In the genomic region with DNA sequence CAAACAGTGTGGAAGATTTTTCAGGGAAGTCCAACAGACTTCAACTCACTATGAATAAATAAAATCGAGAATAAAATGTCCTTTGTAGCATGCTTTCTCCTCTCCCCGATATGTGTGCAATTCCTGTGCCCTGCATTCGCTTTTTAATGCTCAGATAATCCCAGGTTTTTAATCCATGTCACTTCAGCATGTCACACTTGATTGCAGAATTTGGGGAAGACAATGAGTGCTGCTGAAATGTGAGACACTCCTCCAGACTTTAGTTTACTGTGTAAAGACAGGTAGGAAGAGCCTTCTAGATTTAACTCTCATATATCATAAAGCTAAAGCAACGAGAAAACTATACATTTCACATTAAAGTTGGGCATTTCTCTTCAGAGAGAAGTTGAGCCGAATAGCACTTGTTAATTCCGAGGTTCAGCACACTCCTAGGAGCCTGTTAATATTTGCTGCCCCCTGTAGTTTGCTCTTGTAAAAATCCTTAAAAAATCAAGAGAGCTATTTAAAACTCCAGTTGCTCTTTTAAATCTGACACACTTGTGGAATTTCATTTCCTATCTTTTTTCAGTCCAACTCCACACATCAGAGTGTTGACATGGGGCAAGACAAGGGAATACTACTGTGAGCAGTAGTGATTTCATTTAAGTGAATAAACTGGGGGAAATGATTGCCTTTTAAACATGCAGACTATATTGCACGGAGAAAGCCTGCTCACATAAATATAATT, we compare ENCODE assay signal across 9 cellular contexts.
A peak's percentile ranks its signal among the peaks of the same experiment; 100 is the strongest.
DNase-seq lines count a peak whose midpoint lies in the region; ATAC-seq and TF ChIP-seq lines count a peak whose summit lies in the region.
"Had no signal": no experiment of that assay in that cellular context is flagged by ENCODE, and none has a peak within 500 bp of the region (broad histone marks: within the 10 kb centered on the region; RNA-seq: fewer than 3 reads in every experiment).

No MANE protein-coding gene starts in this region.

- no peak overlapping the region for H3K27ac ChIP-seq in gastroesophageal sphincter
- H3K27ac ChIP-seq: epithelial cell of prostate had no signal

- 11 to 20% methylated on average over 7 of the region's 7 CpGs for WGBS in gastroesophageal sphincter (ENCODE audit: low coverage in 1 of 2), 2 donors

- H3K36me3 ChIP-seq in gastroesophageal sphincter, result no peaks in the 10 kb centered on the region

- H3K4me3 ChIP-seq in LNCaP clone FGC (ENCODE audit: low read depth, low read length), result no peak overlapping the region
- no peak overlapping the region for H3K4me3 ChIP-seq in gastroesophageal sphincter

- no peak for TF ChIP-seq EP300 in gastroesophageal sphincter (IDR thresholded peaks at IDR 0.05)

- no peaks in the 10 kb centered on the region for H3K27me3 ChIP-seq in gastroesophageal sphincter

- DNase-seq in D341Med (ENCODE audit: low spot score) (peak; percentile 52), LNCaP clone FGC (ENCODE audit: low read depth) (peak; percentile 8), SK-N-DZ (ENCODE audit: low spot score) (peak; percentile 4), retina (peak; percentile 49), islet precursor cell (no peak), NCI-H187 treated with DMSO at 0.1 percent for 48 hours (lab: John Stamatoyannopoulos, UW) (no peak), HCEC 1CT (no peak)

- no peaks in the 10 kb centered on the region for H3K9me3 ChIP-seq in gastroesophageal sphincter

- TF ChIP-seq CTCF in LNCaP clone FGC (IDR thresholded peaks at IDR 0.05; ENCODE audit: control insufficient read depth, extremely low read depth, insufficient read depth) (peak; percentile 59), gastroesophageal sphincter (IDR thresholded peaks at IDR 0.05) (peak; percentile 33 to 60 (median 50))

- ATAC-seq in gastroesophageal sphincter, result no peak

- peaks cover 0 to 9% (median 0%) of the 10 kb centered on the region in 3 donors for H3K4me1 ChIP-seq in gastroesophageal sphincter

- TF ChIP-seq POLR2A in gastroesophageal sphincter (IDR thresholded peaks at IDR 0.05), result no peak

Comparison
In these comparisons a context has a peak if more than half of its experiments do, and no peak if none do; other contexts are left out.
1. DNase-seq: peak in D341Med (single experiment), LNCaP clone FGC (single experiment), SK-N-DZ (single experiment) and retina (single experiment); none in islet precursor cell (single experiment), NCI-H187 treated with DMSO at 0.1 percent for 48 hours (single experiment) and HCEC 1CT (single experiment).